Comparison of ENCODE assay signal across 1 cellular context in genomic region chr3:124584552-124585391, GRCh38.
TF ChIP-seq lines count a peak whose summit lies in the region.

No MANE protein-coding gene starts in this region.

TF ChIP-seq in HepG2, 621 proteins besides CTCF, POLR2A, EP300 and RAD21 (continued from another document):
- no peak for TF ChIP-seq POGK (CRISPR knock-in tag; conservative IDR thresholded peaks at IDR 0.05)
